21 cellular contexts compared by ENCODE assay signal in the genomic region with DNA sequence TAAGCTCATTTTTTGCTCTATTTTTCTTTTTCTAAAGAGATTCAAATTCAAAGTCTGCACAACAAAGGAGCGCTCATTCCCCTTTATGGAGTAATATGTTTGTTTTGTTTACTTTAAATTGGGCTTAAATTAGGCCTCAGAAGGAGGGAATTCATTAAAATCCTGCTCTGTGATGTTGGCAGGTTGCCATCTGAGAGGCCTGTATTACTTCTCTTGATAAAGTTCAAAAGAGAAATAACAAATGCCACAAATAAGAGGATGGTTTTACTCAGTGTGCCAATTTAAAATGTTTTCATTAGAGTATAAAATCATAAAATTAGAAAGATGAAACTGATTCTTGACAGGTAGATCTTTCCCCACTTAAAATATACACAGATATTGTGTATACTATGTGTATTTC. TPM values are rescaled to one million over a fixed set of nuclear protein-coding genes. Genes with fewer than 3 reads are reported as not detected.
A peak's percentile ranks its signal among the peaks of the same experiment; 100 is the strongest.
DNase-seq lines count a peak whose midpoint lies in the region; ATAC-seq, FAIRE-seq and TF ChIP-seq lines count a peak whose summit lies in the region.
"Had no signal": no experiment of that assay in that cellular context is flagged by ENCODE, and none has a peak within 500 bp of the region (broad histone marks: within the 10 kb centered on the region; RNA-seq: fewer than 3 reads in every experiment).

No MANE protein-coding gene starts in this region.

- no peak overlapping the region for H3K9ac ChIP-seq in K562 (ENCODE audit: insufficient read depth in 1 of 2, low read depth in 2 of 2, low read length in 2 of 2)
- H3K9ac ChIP-seq: BLaER1, GM23248 had no signal

- H3K27me3 ChIP-seq in K562 (ENCODE audit: control insufficient read depth in 2 of 2, insufficient read depth in 2 of 2, low read length in 2 of 2) (peaks cover 0 to 15% of the 10 kb centered on the region in 2 experiments; a peak in 2 of 5 replicates), esophagus squamous epithelium (no peaks in the 10 kb centered on the region)
- H3K27me3 ChIP-seq: BLaER1 had no signal

- H3K27ac ChIP-seq in K562 (ENCODE audit: extremely low read depth, low read depth, low read length), result no peak overlapping the region
- no peak overlapping the region for H3K27ac ChIP-seq in esophagus squamous epithelium
- H3K27ac ChIP-seq: BLaER1, GM23248, PC-9, RWPE1 had no signal

- DNase-seq in NCI-H2171 treated with DMSO at 0.1 percent for 48 hours (lab: John Stamatoyannopoulos, UW), result peak; percentile 12
- DNase-seq in NCI-H2171 (lab: John Stamatoyannopoulos, UW), result no peak
- peak; percentile 12 for DNase-seq in NCI-H1694 (lab: John Stamatoyannopoulos, UW)
- no peak for DNase-seq in K562 (ENCODE audit: extremely low read depth in 1 of 4, low spot score in 3 of 4)
- peak; percentile 16 for DNase-seq in superior temporal gyrus (ENCODE audit: extremely low spot score)
- no peak for DNase-seq in esophagus squamous epithelium (lab: John Stamatoyannopoulos, UW)
- DNase-seq in middle frontal gyrus (ENCODE audit: extremely low spot score, low spot score), result no peak
- DNase-seq: Calu3; CD8-positive, alpha-beta T cell; GM23248; HCEC 1CT; MM.1S; NCI-H1092; NCI-H187 treated with DMSO at 0.1 percent for 48 hours; NCI-H510A; PC-9; SIG-M5 had no signal

- BruUV-seq in K562 (replicated peaks; lab: Mats Ljungman, UMichigan), result no TSS peak

- intact Hi-C loops in K562 (cut with micrococcal nuclease) (no loop called here), esophagus squamous epithelium (cut with DNase I) (no loop called here)

- no peaks in the 10 kb centered on the region for H4K20me1 ChIP-seq in K562 (replicated peaks; ENCODE audit: control insufficient read depth, insufficient read depth, low read length)
- H4K20me1 ChIP-seq: BLaER1 had no signal

- no peak for FAIRE-seq in K562 (lab: Jason Lieb, UNC)
- FAIRE-seq: A204.1, GM12891 had no signal

- no peak for TF ChIP-seq RAD21 in K562 (CRISPR knock-in tag; conservative IDR thresholded peaks at IDR 0.05 in 1 of 2, IDR thresholded peaks at IDR 0.05 in 1 of 2)

- no peaks in the 10 kb centered on the region for H3K79me2 ChIP-seq in K562 (ENCODE audit: control insufficient read depth, insufficient read depth, low read length)

- H3K36me3 ChIP-seq in K562 (ENCODE audit: control insufficient read depth, insufficient read depth, low read length) (no peaks in the 10 kb centered on the region), esophagus squamous epithelium (no peaks in the 10 kb centered on the region)
- H3K36me3 ChIP-seq: BLaER1 had no signal

- no peak overlapping the region for H3K4me2 ChIP-seq in K562 (ENCODE audit: insufficient read depth, low read length)
- H3K4me2 ChIP-seq: BLaER1, PC-9 had no signal

- TF ChIP-seq CTCF in K562 (IDR thresholded peaks at IDR 0.05 in 2 of 3, conservative IDR thresholded peaks at IDR 0.05 in 1 of 3; ENCODE audit: insufficient read depth in 2 of 3, low read depth in 1 of 3, low read length in 3 of 3) (no peak), esophagus squamous epithelium (IDR thresholded peaks at IDR 0.05) (no peak)

- H3K4me3 ChIP-seq in K562 (no peak overlapping the region), esophagus squamous epithelium (no peak overlapping the region)
- H3K4me3 ChIP-seq: BLaER1, GM23248, PC-9 had no signal

- no peak overlapping the region for H2AFZ ChIP-seq in K562 (ENCODE audit: low read depth, low read length)
- H2AFZ ChIP-seq: GM23248, PC-9 had no signal

- no peaks in the 10 kb centered on the region for H3K4me1 ChIP-seq in K562 (replicated peaks in 1 of 2; ENCODE audit: control insufficient read depth in 2 of 2, insufficient read depth in 2 of 2, low read length in 2 of 2)
- H3K4me1 ChIP-seq in esophagus squamous epithelium, result no peaks in the 10 kb centered on the region
- H3K4me1 ChIP-seq: BLaER1 had no signal

- CTCF ChIA-PET in K562 (lab: Yijun Ruan, JAX; ENCODE audit: low intra/inter-chr PET ratio), result no interaction called here

- TF ChIP-seq EP300 in K562 (IDR thresholded peaks at IDR 0.05; ENCODE audit: low read length), result no peak

- no peak for ATAC-seq in K562
- ATAC-seq: CD8-positive, alpha-beta T cell had no signal

- POLR2A ChIA-PET in K562 (lab: Yijun Ruan, JAX), result interaction anchor here (1.1 kb wide), 2 partner anchors 8 to 22 kb away, joined by 3 read pairs; no protein-coding TSS in a partner anchor

- 8% methylated on average over 1 of the region's 1 CpG for WGBS in K562 (ENCODE audit: insufficient coverage, low coverage, missing lambda C conversion rate)
- WGBS in esophagus squamous epithelium, 2 donors, result 90 to 91% methylated on average over 1 of the region's 1 CpG

- no peaks in the 10 kb centered on the region for H3K9me1 ChIP-seq in K562 (ENCODE audit: control insufficient read depth, insufficient read depth, low read length)

- H3K9me3 ChIP-seq in K562 (replicated peaks; ENCODE audit: control insufficient read depth, insufficient read depth, low read depth, low read length) (no peaks in the 10 kb centered on the region), esophagus squamous epithelium (no peaks in the 10 kb centered on the region)
- H3K9me3 ChIP-seq: BLaER1 had no signal

- no peak for TF ChIP-seq POLR2A in K562 (conservative IDR thresholded peaks at IDR 0.05)
- TF ChIP-seq POLR2A in esophagus squamous epithelium (IDR thresholded peaks at IDR 0.05), result no peak

- in situ Hi-C loops in K562 (cut with MboI), result no loop called here

TF ChIP-seq in K562, 482 proteins besides CTCF, POLR2A, EP300 and RAD21:
- TF ChIP-seq NFIC (IDR thresholded peaks at IDR 0.05) (peak; percentile 59), PPARD (CRISPR knock-in tag; IDR thresholded peaks at IDR 0.05) (no peak)

RNA-seq across cellular contexts. Expression of gene HLF, which starts 54.5 kb away (rescaled TPM):
- 0.07 TPM in 1 of 2 replicates, not detected in the other for total RNA-seq in K562 (2011; cell fraction: chromatin; rRNA removed; ENCODE audit: low replicate concordance)
- total RNA-seq in K562 (2011; cell fraction: nucleolus; rRNA removed), result not detected in 2 replicates
- total RNA-seq in K562 (2011; cell fraction: nucleoplasm; rRNA removed), result not detected in 2 replicates
- total RNA-seq in K562 (2014; rRNA removed), result 0.09 and 0.20 TPM in 2 replicates
- 0.15 and 0.32 TPM in 2 replicates for total RNA-seq in K562 (2014; rRNA removed; fragmentation: Illumina TruSeq; extraction: Trizol)
- 0.11 and 0.14 TPM in 2 replicates for total RNA-seq in K562 (2015; rRNA removed; fragmentation: Illumina TruSeq; extraction: Trizol)
- total RNA-seq in K562 (2021), result 0.24 and 0.65 TPM in 2 replicates
- polyA plus RNA-seq in K562 (2011; rRNA removed), result 0.04 and 0.09 TPM in 2 replicates
- polyA plus RNA-seq in K562 (2011; cell fraction: cytosol; rRNA removed), result 0.03 and 0.07 TPM in 2 replicates
- polyA plus RNA-seq in K562 (2011; cell fraction: nucleus; rRNA removed), result 0.08 and 0.16 TPM in 2 replicates
- polyA plus RNA-seq in K562 (2012), result 0.13 and 0.14 TPM in 2 replicates
- polyA plus RNA-seq in K562 (2014; fragmentation: Illumina TruSeq; extraction: Trizol), result 0.08 and 0.09 TPM in 2 replicates
- under 1 TPM; 0.03 to 0.11 TPM for polyA plus RNA-seq in K562 (2014; fragmentation: Nextera tagmentation; extraction: Ambion mirVana)
- 0.05 and 1.4 TPM in 2 replicates for polyA plus RNA-seq in K562 (2014; rRNA removed)
- 0.06 and 0.14 TPM in 2 replicates for polyA minus RNA-seq in K562 (2011; rRNA and poly(A)+ RNA removed)
- polyA minus RNA-seq in K562 (2011; cell fraction: cytosol; rRNA and poly(A)+ RNA removed), result 0.73 TPM in 1 of 2 replicates, not detected in the other
- 0.13 TPM in 1 of 2 replicates, not detected in the other for polyA minus RNA-seq in K562 (2011; cell fraction: nucleus; rRNA and poly(A)+ RNA removed)
- total RNA-seq in esophagus squamous epithelium, result 10 to 100 TPM in 3 of 4 donors, 1 to 10 TPM in 1; 7.7 to 55.1 (median 22.8) TPM
- total RNA-seq: GM23248, PC-9 had no signal

Comparison
In these comparisons a context has a peak if more than half of its experiments do, and no peak if none do; other contexts are left out.
1. DNase-seq: peak in NCI-H2171 treated with DMSO at 0.1 percent for 48 hours (single experiment), NCI-H1694 (single experiment) and superior temporal gyrus (single experiment); none in NCI-H2171 (single experiment), K562 (0 of 4), esophagus squamous epithelium (single experiment) and middle frontal gyrus (single experiment).
2. RNA of gene HLF, which starts 54.5 kb away (total RNA-seq): 7.7 to 55.1 TPM in esophagus squamous epithelium; 0.07 to 0.65 TPM in K562; every median in the first group is over 4 times any median in the second.